Comparison of ENCODE assay signal across 8 cellular contexts in the genomic region with DNA sequence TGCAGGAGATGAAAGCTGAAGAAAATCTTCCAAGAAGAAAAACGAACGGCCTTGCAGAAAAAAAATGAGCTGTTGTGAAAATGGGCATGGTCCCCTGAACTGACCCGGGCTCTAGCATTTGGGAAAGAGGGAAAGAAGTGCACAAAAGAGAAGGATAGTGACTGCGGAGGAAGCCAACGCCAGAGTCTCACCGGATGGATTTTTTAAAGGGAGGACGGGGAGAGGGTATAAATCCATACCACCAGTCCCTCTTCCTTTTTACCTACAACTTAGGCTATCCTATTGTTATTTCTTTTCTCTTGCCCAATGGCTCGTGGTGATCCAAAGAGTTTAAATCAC. TPM values are rescaled to one million over a fixed set of nuclear protein-coding genes. Genes with fewer than 3 reads are reported as not detected.
DNase-seq lines count a peak whose midpoint lies in the region; ATAC-seq and TF ChIP-seq lines count a peak whose summit lies in the region.

No MANE protein-coding gene starts in this region.

- CTCF ChIA-PET in activated CD8-positive, alpha-beta T cell treated with anti-CD3 and anti-CD28 coated beads for 36 hours (lab: Charles Lee) = interaction anchor here (1.6 kb wide), 1 partner anchor 26 kb away, joined by 10 read pairs; no protein-coding TSS in a partner anchor

- H3K4me3 ChIP-seq in iPS-18a (ENCODE audit: low read length) = peak overlapping the region; percentile 80

- peaks cover 7% of the 10 kb centered on the region for H3K36me3 ChIP-seq in iPS-18a (ENCODE audit: control insufficient read depth, low read depth, low read length)

- POLR2A ChIA-PET in activated CD8-positive, alpha-beta T cell treated with anti-CD3 and anti-CD28 coated beads for 36 hours (lab: Charles Lee) = interaction anchor here (1.2 to 1.8 kb wide), 2 partner anchors 10 to 23 kb away, joined by 4 read pairs; no protein-coding TSS in a partner anchor

- H3K9me3 ChIP-seq in iPS-18a (ENCODE audit: control insufficient read depth, low read depth, low read length) = no peaks in the 10 kb centered on the region

- no peaks in the 10 kb centered on the region for H3K27me3 ChIP-seq in iPS-18a (ENCODE audit: control insufficient read depth, insufficient read depth, low read length)

- peaks cover 28% of the 10 kb centered on the region for H3K4me1 Mint-ChIP-seq in activated CD8-positive, alpha-beta T cell treated with anti-CD3 and anti-CD28 coated beads for 36 hours (ENCODE audit: low read depth)
- H3K4me1 Mint-ChIP-seq in stimulated activated naive B cell treated with anti-CD40 and anti-IgM and Interleukin-4, amounts not matched to agents 10 μg/mL and 1 μg/mL and 100 μg/mL, for 72 hours = peaks cover 18 to 21% of the 10 kb centered on the region in 2 donors

- H3K27me3 Mint-ChIP-seq in activated CD8-positive, alpha-beta T cell treated with anti-CD3 and anti-CD28 coated beads for 36 hours = peaks cover 11% of the 10 kb centered on the region
- H3K27me3 Mint-ChIP-seq in stimulated activated naive B cell treated with anti-CD40 and anti-IgM and Interleukin-4, amounts not matched to agents 10 μg/mL and 1 μg/mL and 100 μg/mL, for 72 hours = peaks cover 13 to 17% of the 10 kb centered on the region in 2 donors

- H3K27ac ChIP-seq in iPS-18a (ENCODE audit: low read length) = peak overlapping the region; percentile 36

- peak overlapping the region; percentile 84 for H3K4me3 Mint-ChIP-seq in activated CD8-positive, alpha-beta T cell treated with anti-CD3 and anti-CD28 coated beads for 36 hours
- H3K4me3 Mint-ChIP-seq in stimulated activated naive B cell treated with anti-CD40 and anti-IgM and Interleukin-4, amounts not matched to agents 10 μg/mL and 1 μg/mL and 100 μg/mL, for 72 hours = peak overlapping the region; percentile 91 to 97

- ATAC-seq in HG02571 (IDR thresholded peaks at IDR 0.05; ENCODE audit: unreplicated experiment) = peak; percentile 11
- no peak for ATAC-seq in activated CD8-positive, alpha-beta T cell treated with anti-CD3 and anti-CD28 coated beads for 36 hours
- no peak for ATAC-seq in stimulated activated naive B cell treated with anti-CD40 and anti-IgM and Interleukin-4, amounts not matched to agents 10 μg/mL and 1 μg/mL and 100 μg/mL, for 72 hours (replicated peaks)

- H3K27ac Mint-ChIP-seq in activated CD8-positive, alpha-beta T cell treated with anti-CD3 and anti-CD28 coated beads for 36 hours = peak overlapping the region; percentile 76
- H3K27ac Mint-ChIP-seq in stimulated activated naive B cell treated with anti-CD40 and anti-IgM and Interleukin-4, amounts not matched to agents 10 μg/mL and 1 μg/mL and 100 μg/mL, for 72 hours = peak overlapping the region; percentile 92

- intact Hi-C loops in activated CD8-positive, alpha-beta T cell treated with anti-CD3 and anti-CD28 coated beads for 36 hours (cut with micrococcal nuclease) = no loop called here

- peaks cover 19% of the 10 kb centered on the region for H3K4me1 ChIP-seq in iPS-18a (ENCODE audit: control insufficient read depth, low read depth, low read length)

- no peaks in the 10 kb centered on the region for H3K9me3 Mint-ChIP-seq in activated CD8-positive, alpha-beta T cell treated with anti-CD3 and anti-CD28 coated beads for 36 hours
- no peaks in the 10 kb centered on the region for H3K9me3 Mint-ChIP-seq in stimulated activated naive B cell treated with anti-CD40 and anti-IgM and Interleukin-4, amounts not matched to agents 10 μg/mL and 1 μg/mL and 100 μg/mL, for 72 hours

- peaks cover 15% of the 10 kb centered on the region for H3K36me3 Mint-ChIP-seq in activated CD8-positive, alpha-beta T cell treated with anti-CD3 and anti-CD28 coated beads for 36 hours (ENCODE audit: low read depth)
- H3K36me3 Mint-ChIP-seq in stimulated activated naive B cell treated with anti-CD40 and anti-IgM and Interleukin-4, amounts not matched to agents 10 μg/mL and 1 μg/mL and 100 μg/mL, for 72 hours = peaks cover 8 to 17% of the 10 kb centered on the region in 2 donors

- TF ChIP-seq CTCF in activated CD8-positive, alpha-beta T cell treated with anti-CD3 and anti-CD28 coated beads for 36 hours (IDR thresholded peaks at IDR 0.05) = no peak

- H3K9ac ChIP-seq in iPS-18a (ENCODE audit: low read length) = peak overlapping the region; percentile 66

- no peak for DNase-seq in activated CD8-positive, alpha-beta T cell treated with anti-CD3 and anti-CD28 coated beads for 36 hours
- DNase-seq in stimulated activated naive B cell treated with anti-CD40 and anti-IgM and Interleukin-4, amounts not matched to agents 10 μg/mL and 1 μg/mL and 100 μg/mL, for 72 hours = no peak
- DNase-seq in NCI-H2107 treated with DMSO at 0.1 percent for 48 hours (lab: John Stamatoyannopoulos, UW; ENCODE audit: unreplicated experiment) = no peak
- DNase-seq in MV-4-11 (lab: John Stamatoyannopoulos, UW) = no peak
- no peak for DNase-seq in putamen (ENCODE audit: low spot score)
- DNase-seq in SW480 (ENCODE audit: low spot score) = no peak

RNA-seq across cellular contexts. Expression of a gene that starts 0.6 kb away (rescaled TPM):
- 1 to 10 TPM; 5.6 to 5.9 TPM for total RNA-seq in activated CD8-positive, alpha-beta T cell treated with anti-CD3 and anti-CD28 coated beads for 36 hours

RNA-seq across cellular contexts. Expression of a gene that starts 23.2 kb away (rescaled TPM):
- not detected for total RNA-seq in activated CD8-positive, alpha-beta T cell treated with anti-CD3 and anti-CD28 coated beads for 36 hours
